In the genomic region with DNA sequence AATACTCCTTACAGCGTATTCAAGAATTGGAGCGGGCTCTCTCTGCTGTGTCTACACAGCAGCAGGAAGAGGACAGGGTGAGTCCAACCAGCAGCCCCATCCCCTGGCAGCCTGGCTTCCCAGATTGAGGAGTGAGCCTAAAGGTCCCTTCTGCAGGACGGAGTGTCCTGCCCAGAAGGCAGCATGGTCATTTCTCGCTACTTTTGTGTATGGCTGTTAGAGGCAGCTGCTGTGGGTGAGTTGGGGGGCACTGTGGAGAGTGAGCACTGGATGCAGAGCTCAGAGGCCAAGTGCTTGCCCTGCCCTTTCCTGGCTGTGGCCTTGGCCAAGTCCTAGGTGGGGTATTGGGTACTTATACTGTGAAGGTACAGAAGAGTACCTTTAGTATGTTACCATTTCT, we compare ENCODE assay signal across 7 cellular contexts.
DNase-seq lines count a peak whose midpoint lies in the region; TF ChIP-seq lines count a peak whose summit lies in the region.
"Not testable (repeated sequence)": the region's sequence is repeated elsewhere in the genome, so short reads cannot be mapped to it uniquely, and the experiment has no call there.

No MANE protein-coding gene starts in this region.

- H2BK120ac ChIP-seq in H9 (ENCODE audit: low read depth, low read length, poor library complexity, severe bottlenecking), result not testable (repeated sequence)

- H3K27ac Mint-ChIP-seq in H9; activated T-cell treated with anti-CD3 and anti-CD28 coated beads, Interleukin-2, amount 50 U/mL, for 24 hours; osteocyte (ENCODE audit: unreplicated experiment); type B pancreatic cell: not testable (repeated sequence)
- peak overlapping the region; percentile 54 for H3K27ac Mint-ChIP-seq in activated naive CD4-positive, alpha-beta T cell treated with anti-CD3 and anti-CD28 coated beads for 36 hours

- H3K4me2 ChIP-seq in H9 (ENCODE audit: insufficient read depth, insufficient read length, low read length), result not testable (repeated sequence)

- H3K9me3 Mint-ChIP-seq in H9; activated T-cell treated with anti-CD3 and anti-CD28 coated beads, Interleukin-2, amount 50 U/mL, for 24 hours; activated naive CD4-positive, alpha-beta T cell treated with anti-CD3 and anti-CD28 coated beads for 36 hours; osteocyte (ENCODE audit: unreplicated experiment); type B pancreatic cell: not testable (repeated sequence)

- H2AFZ ChIP-seq in H9 (ENCODE audit: low read length), result not testable (repeated sequence)

- no CpG with 5 or more reads among the region's 4 CpGs for WGBS in H9 (ENCODE audit: extremely low coverage, insufficient read length, low lambda C conversion rate)

- not testable (repeated sequence) for H4K8ac ChIP-seq in H9 (replicated peaks; ENCODE audit: insufficient read length, low read depth, low read length)

- DNase-seq in H9 (peak; percentile 2), mesenteric fat pad (ENCODE audit: low spot score) (peak; percentile 74), osteocyte (ENCODE audit: extremely low spot score, unreplicated experiment) (peak; percentile 69), type B pancreatic cell (ENCODE audit: extremely low spot score, unreplicated experiment) (peak; percentile 52)
- DNase-seq in activated CD8-positive, alpha-beta memory T cell treated with anti-CD3 and anti-CD28 coated beads for 24 hours, result peak; percentile 28
- peak; percentile 7 for DNase-seq in activated T-cell treated with anti-CD3 and anti-CD28 coated beads, Interleukin-2, amount 50 U/mL, for 24 hours
- not testable (repeated sequence) for DNase-seq in activated naive CD4-positive, alpha-beta T cell treated with anti-CD3 and anti-CD28 coated beads for 36 hours

- H3K23me2 ChIP-seq in H9 (ENCODE audit: insufficient read length, low read depth, low read length, poor library complexity, severe bottlenecking), result not testable (repeated sequence)

- intact Hi-C loops in activated naive CD4-positive, alpha-beta T cell treated with anti-CD3 and anti-CD28 coated beads for 36 hours (cut with micrococcal nuclease), result not testable (repeated sequence)

- H2AK5ac ChIP-seq in H9 (ENCODE audit: insufficient read length, low read length), result not testable (repeated sequence)

- not testable (repeated sequence) for H3K14ac ChIP-seq in H9 (ENCODE audit: insufficient read depth, low read length)

- H4K20me1 ChIP-seq in H9 (ENCODE audit: control insufficient read depth, insufficient read depth, insufficient read length), result not testable (repeated sequence)

- not testable (repeated sequence) for H2BK20ac ChIP-seq in H9 (ENCODE audit: low read depth, low read length, poor library complexity, severe bottlenecking)

- H3K23ac ChIP-seq in H9 (ENCODE audit: insufficient read length, low read depth, low read length), result not testable (repeated sequence)

- not testable (repeated sequence) for H4K91ac ChIP-seq in H9 (ENCODE audit: insufficient read length, low read depth, low read length)

- not testable (repeated sequence) for H2BK12ac ChIP-seq in H9 (ENCODE audit: insufficient read length, low read depth, low read length)

- peaks cover 22 to 23% of the 10 kb centered on the region in 2 experiments for H3K4me1 Mint-ChIP-seq in H9
- peaks cover 12% of the 10 kb centered on the region for H3K4me1 Mint-ChIP-seq in activated T-cell treated with anti-CD3 and anti-CD28 coated beads, Interleukin-2, amount 50 U/mL, for 24 hours (ENCODE audit: low read depth)
- H3K4me1 Mint-ChIP-seq in activated naive CD4-positive, alpha-beta T cell treated with anti-CD3 and anti-CD28 coated beads for 36 hours (ENCODE audit: low read depth), result not testable (repeated sequence)
- H3K4me1 Mint-ChIP-seq in osteocyte (ENCODE audit: unreplicated experiment), result peaks cover 20% of the 10 kb centered on the region
- peaks cover 16% of the 10 kb centered on the region for H3K4me1 Mint-ChIP-seq in type B pancreatic cell (ENCODE audit: unreplicated experiment)

- H3K4me3 Mint-ChIP-seq in H9; activated T-cell treated with anti-CD3 and anti-CD28 coated beads, Interleukin-2, amount 50 U/mL, for 24 hours; activated naive CD4-positive, alpha-beta T cell treated with anti-CD3 and anti-CD28 coated beads for 36 hours; osteocyte (ENCODE audit: unreplicated experiment); type B pancreatic cell: not testable (repeated sequence)

- not testable (repeated sequence) for H3K27ac ChIP-seq in H9 (ENCODE audit: insufficient read length, low read depth, low read length)

- not testable (repeated sequence) for H4K5ac ChIP-seq in H9 (ENCODE audit: insufficient read length, low read depth, low read length)

- not testable (repeated sequence) for H3K9ac ChIP-seq in H9 (ENCODE audit: extremely low read depth, insufficient read length, low read length)

- H3K79me2 ChIP-seq in H9 (ENCODE audit: insufficient read depth, low read length), result not testable (repeated sequence)

- not testable (repeated sequence) for H3K4ac ChIP-seq in H9 (ENCODE audit: low read depth, low read length)

- H3K79me1 ChIP-seq in H9 (ENCODE audit: insufficient read depth, low read depth, low read length, poor library complexity, severe bottlenecking), result not testable (repeated sequence)

- not testable (repeated sequence) for H3K36me3 Mint-ChIP-seq in H9 (ENCODE audit: insufficient read depth in 1 of 3, low read depth in 3 of 3); activated T-cell treated with anti-CD3 and anti-CD28 coated beads, Interleukin-2, amount 50 U/mL, for 24 hours (ENCODE audit: low read depth); activated naive CD4-positive, alpha-beta T cell treated with anti-CD3 and anti-CD28 coated beads for 36 hours (ENCODE audit: low read depth); osteocyte (ENCODE audit: unreplicated experiment); type B pancreatic cell

- H2BK5ac ChIP-seq in H9 (ENCODE audit: insufficient read length, low read length), result not testable (repeated sequence)

- not testable (repeated sequence) for H3K56ac ChIP-seq in H9 (ENCODE audit: insufficient read length, low read depth, low read length)

- not testable (repeated sequence) for H3K4me1 ChIP-seq in H9 (ENCODE audit: insufficient read depth, low read length)

- not testable (repeated sequence) for H3K9me3 ChIP-seq in H9 (ENCODE audit: control insufficient read depth, low read depth, low read length)

- H3K27me3 Mint-ChIP-seq in H9 (ENCODE audit: low read depth) (peaks cover 43% of the 10 kb centered on the region), type B pancreatic cell (peaks cover 36% of the 10 kb centered on the region)
- H3K27me3 Mint-ChIP-seq in activated T-cell treated with anti-CD3 and anti-CD28 coated beads, Interleukin-2, amount 50 U/mL, for 24 hours, result peaks cover 16% of the 10 kb centered on the region
- not testable (repeated sequence) for H3K27me3 Mint-ChIP-seq in activated naive CD4-positive, alpha-beta T cell treated with anti-CD3 and anti-CD28 coated beads for 36 hours (ENCODE audit: low read depth); osteocyte (ENCODE audit: unreplicated experiment)

- TF ChIP-seq CTCF in H9 (conservative IDR thresholded peaks at IDR 0.05); osteocyte (IDR thresholded peaks at IDR 0.05); type B pancreatic cell (conservative IDR thresholded peaks at IDR 0.05): not testable (repeated sequence)

- not testable (repeated sequence) for H3K27me3 ChIP-seq in H9 (ENCODE audit: insufficient read depth, low read length)

- not testable (repeated sequence) for H3K18ac ChIP-seq in H9 (ENCODE audit: insufficient read length, low read depth, low read length)

- H2BK15ac ChIP-seq in H9 (ENCODE audit: low read depth, low read length), result not testable (repeated sequence)

- not testable (repeated sequence) for H3T11ph ChIP-seq in H9 (ENCODE audit: low read length)

- CTCF ChIA-PET in activated naive CD4-positive, alpha-beta T cell treated with anti-CD3 and anti-CD28 coated beads for 36 hours (lab: Charles Lee), result not testable (repeated sequence)
